Comparison of ENCODE assay signal across 10 cellular contexts in the genomic region with DNA sequence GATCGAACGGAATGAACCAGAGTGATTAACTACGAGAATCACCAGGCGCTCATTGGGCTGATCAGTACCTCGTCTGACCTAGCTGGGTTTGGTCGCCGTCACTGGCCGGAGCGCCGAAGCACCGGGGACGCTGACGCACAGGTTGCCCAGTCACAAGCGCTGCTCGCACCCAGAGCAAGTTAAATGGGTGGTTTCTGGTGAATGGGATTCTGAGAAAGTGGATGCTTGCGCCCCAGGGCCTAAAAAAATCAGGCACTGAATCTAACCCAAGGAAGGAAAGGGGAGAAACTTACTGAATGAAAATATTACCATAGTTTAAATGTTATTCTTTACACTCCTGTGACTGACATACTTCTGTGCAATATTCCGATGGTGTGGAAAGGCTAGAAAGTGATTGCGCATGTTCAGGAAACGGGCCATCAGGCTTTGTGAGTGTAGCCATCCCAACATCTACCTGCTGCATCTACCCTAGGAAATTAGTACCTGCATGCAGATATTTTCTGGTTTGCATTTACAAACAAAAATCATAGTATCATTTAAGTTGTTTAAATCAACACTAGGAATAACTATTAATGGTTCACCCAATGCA. TPM values are rescaled to one million over a fixed set of nuclear protein-coding genes. Genes with fewer than 3 reads are reported as not detected.
DNase-seq lines count a peak whose midpoint lies in the region; ATAC-seq, FAIRE-seq and TF ChIP-seq lines count a peak whose summit lies in the region.
"Had no signal": no experiment of that assay in that cellular context is flagged by ENCODE, and none has a peak within 500 bp of the region (broad histone marks: within the 10 kb centered on the region; RNA-seq: fewer than 3 reads in every experiment).

No MANE protein-coding gene starts in this region.

- H3K27me3 ChIP-seq in subcutaneous abdominal adipose tissue (ENCODE audit: control insufficient read depth in 5 of 5, insufficient read depth in 4 of 5, low read length in 5 of 5): peaks cover 0 to 5% (median 0%) of the 10 kb centered on the region in 5 donors

- no peaks in the 10 kb centered on the region for H3K9me3 Mint-ChIP-seq in activated naive CD4-positive, alpha-beta T cell treated with anti-CD3 and anti-CD28 coated beads, Interleukin-2, amount 50 U/mL, for 24 hours

- peaks cover 15% of the 10 kb centered on the region for H3K4me1 Mint-ChIP-seq in activated naive CD4-positive, alpha-beta T cell treated with anti-CD3 and anti-CD28 coated beads, Interleukin-2, amount 50 U/mL, for 24 hours

- no peaks in the 10 kb centered on the region for H3K4me1 ChIP-seq in kidney (ENCODE audit: control insufficient read depth in 1 of 2, insufficient read depth in 1 of 2, low read depth in 1 of 2, low read length in 2 of 2)
- H3K4me1 ChIP-seq in subcutaneous abdominal adipose tissue (ENCODE audit: control insufficient read depth in 5 of 5, insufficient read depth in 5 of 5, low read length in 5 of 5): peaks cover 4 to 21% (median 13%) of the 10 kb centered on the region in 5 donors

- no peaks in the 10 kb centered on the region for H3K36me3 ChIP-seq in kidney (ENCODE audit: control insufficient read depth in 1 of 2, insufficient read depth in 2 of 2, low read length in 2 of 2)
- no peaks in the 10 kb centered on the region for H3K36me3 ChIP-seq in subcutaneous abdominal adipose tissue (ENCODE audit: control insufficient read depth in 5 of 5, insufficient read depth in 5 of 5, low read length in 5 of 5)

- H3K27ac ChIP-seq in kidney (ENCODE audit: low read depth in 2 of 2, low read length in 2 of 2) (no peak overlapping the region), subcutaneous abdominal adipose tissue (ENCODE audit: low read depth, low read length) (no peak overlapping the region)

- FAIRE-seq in kidney (lab: Jason Lieb, UNC): no peak
- FAIRE-seq: endometrium, GM18507 had no signal

- H3K4me3 Mint-ChIP-seq in activated naive CD4-positive, alpha-beta T cell treated with anti-CD3 and anti-CD28 coated beads, Interleukin-2, amount 50 U/mL, for 24 hours: peak overlapping the region; percentile 68

- H3K9me3 ChIP-seq in kidney (ENCODE audit: control insufficient read depth in 1 of 2, low read length in 2 of 2) (no peaks in the 10 kb centered on the region), subcutaneous abdominal adipose tissue (ENCODE audit: control insufficient read depth in 5 of 5, low read length in 5 of 5) (no peaks in the 10 kb centered on the region)

- TF ChIP-seq CTCF in kidney (IDR thresholded peaks at IDR 0.05; ENCODE audit: borderline replicate concordance, extremely low read depth, insufficient read depth): no peak

- H3K36me3 Mint-ChIP-seq in activated naive CD4-positive, alpha-beta T cell treated with anti-CD3 and anti-CD28 coated beads, Interleukin-2, amount 50 U/mL, for 24 hours: no peaks in the 10 kb centered on the region

- DNase-seq in activated naive CD4-positive, alpha-beta T cell treated with anti-CD3 and anti-CD28 coated beads, Interleukin-2, amount 50 U/mL, for 16 hours: no peak
- DNase-seq in astrocyte of the hippocampus (ENCODE audit: low read depth, low spot score) (peak; percentile 47), kidney (peak; percentile 76), HK-2 (ENCODE audit: unreplicated experiment) (no peak)

- H3K9ac ChIP-seq in kidney (ENCODE audit: low read length in 2 of 2) (no peak overlapping the region), subcutaneous abdominal adipose tissue (ENCODE audit: low read length in 5 of 5) (peak overlapping the region in 4 of 5 donors; percentile 7 to 55 (median 42))

- H3K4me3 ChIP-seq in kidney (ENCODE audit: low read length in 2 of 2) (peak overlapping the region; percentile 41 to 60), subcutaneous abdominal adipose tissue (ENCODE audit: low read depth in 1 of 5, low read length in 5 of 5) (peak overlapping the region; percentile 40 to 78 (median 75))

- intact Hi-C loops in kidney (cut with DNase I): no loop called here

- ATAC-seq in HG03565 (IDR thresholded peaks at IDR 0.05; ENCODE audit: unreplicated experiment): peak; percentile 35
- ATAC-seq in GM21381 (IDR thresholded peaks at IDR 0.05; ENCODE audit: unreplicated experiment): no peak

- peaks cover 17% of the 10 kb centered on the region for H3K27me3 Mint-ChIP-seq in activated naive CD4-positive, alpha-beta T cell treated with anti-CD3 and anti-CD28 coated beads, Interleukin-2, amount 50 U/mL, for 24 hours

- H3K27ac Mint-ChIP-seq in activated naive CD4-positive, alpha-beta T cell treated with anti-CD3 and anti-CD28 coated beads, Interleukin-2, amount 50 U/mL, for 24 hours: no peak overlapping the region

RNA-seq across cellular contexts. Expression of gene ABCG2, which starts 0.8 kb away (rescaled TPM):
- total RNA-seq in kidney: 4.7 TPM
- polyA plus RNA-seq in kidney (ENCODE audit: insufficient read depth, low read depth, low replicate concordance): 1.5 TPM

Comparison
In these comparisons a context has a peak if more than half of its experiments do, and no peak if none do; other contexts are left out.
1. DNase-seq: peak in astrocyte of the hippocampus (single experiment) and kidney (single experiment); none in activated naive CD4-positive, alpha-beta T cell treated with anti-CD3 and anti-CD28 coated beads, Interleukin-2, amount 50 U/mL, for 16 hours (single experiment) and HK-2 (single experiment).
2. H3K9ac ChIP-seq: peak in subcutaneous abdominal adipose tissue (4 of 5); none in kidney (0 of 2).